In the genomic region with DNA sequence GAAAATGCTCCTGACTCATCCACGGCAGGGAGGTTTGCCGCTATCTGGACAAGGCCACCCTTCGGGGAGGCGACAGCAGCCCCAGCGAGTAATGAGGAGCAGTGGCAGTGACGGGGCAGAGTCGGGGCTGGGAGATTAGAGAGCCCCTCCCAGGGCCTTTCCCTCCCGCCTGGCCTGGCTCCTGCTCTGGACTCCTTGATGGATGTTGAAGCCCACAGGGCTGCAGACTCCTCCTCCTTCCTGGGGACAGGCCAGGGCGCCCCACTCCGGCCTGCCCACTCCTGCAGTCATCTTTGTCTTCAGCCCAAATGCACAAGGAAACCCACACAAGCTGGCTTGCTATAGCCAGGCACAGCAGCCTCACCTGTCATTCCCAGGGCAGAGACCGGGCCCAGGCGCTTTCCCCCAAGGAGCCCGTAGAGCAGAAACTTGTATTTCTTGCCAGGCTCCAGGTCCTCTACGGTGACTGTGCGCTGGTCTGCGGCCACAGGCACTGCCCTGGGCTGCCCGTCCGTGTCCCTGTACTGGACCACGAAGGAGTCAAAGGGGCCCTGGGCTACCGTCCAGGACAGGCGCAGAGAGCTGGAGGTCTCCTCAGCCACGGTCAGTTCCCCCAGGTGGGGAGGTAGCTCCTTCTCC, we compare ENCODE assay signal across 15 cellular contexts. TPM values are rescaled to one million over a fixed set of nuclear protein-coding genes. Genes with fewer than 3 reads are reported as not detected.
DNase-seq lines count a peak whose midpoint lies in the region; ATAC-seq and TF ChIP-seq lines count a peak whose summit lies in the region.
"Had no signal": no experiment of that assay in that cellular context is flagged by ENCODE, and none has a peak within 500 bp of the region (broad histone marks: within the 10 kb centered on the region; RNA-seq: fewer than 3 reads in every experiment).

No MANE protein-coding gene starts in this region.

- no peak for TF ChIP-seq POLR2A in heart left ventricle (IDR thresholded peaks at IDR 0.05)

- peaks cover 8% of the 10 kb centered on the region for H3K79me1 ChIP-seq in trophoblast cell (ENCODE audit: low read length)

- peak overlapping the region; percentile 36 for H4K8ac ChIP-seq in trophoblast cell (ENCODE audit: low read depth, low read length)

- no peaks in the 10 kb centered on the region for H3K9me3 ChIP-seq in A673 (ENCODE audit: low read depth, low read length, poor library complexity, severe bottlenecking)
- H3K9me3 ChIP-seq in adipocyte (ENCODE audit: control insufficient read depth, low read length), result no peaks in the 10 kb centered on the region
- no peaks in the 10 kb centered on the region for H3K9me3 ChIP-seq in heart left ventricle
- H3K9me3 ChIP-seq in trophoblast cell (ENCODE audit: insufficient read depth, low read depth, low read length), result no peaks in the 10 kb centered on the region
- H3K9me3 ChIP-seq: MG63 had no signal

- DNase-seq in A673 (ENCODE audit: low spot score) (no peak), adipocyte (ENCODE audit: low read depth) (no peak), heart left ventricle (peak in 2 of 5 donors; percentile 32 to 34), trophoblast cell (no peak), SKM-1 (lab: John Stamatoyannopoulos, UW; ENCODE audit: unreplicated experiment) (no peak), NCI-H146 (lab: John Stamatoyannopoulos, UW) (no peak)
- no peak for DNase-seq in activated effector memory CD4-positive, alpha-beta T cell treated with Interleukin-2 at 50 U/mL for 16 hours
- DNase-seq: ACHN, Calu3, dorsolateral prefrontal cortex, HFFc6, natural killer cell had no signal

- no peak overlapping the region for H3K4me2 ChIP-seq in trophoblast cell (ENCODE audit: low read length)
- H3K4me2 ChIP-seq: smooth muscle cell had no signal

- H4K12ac ChIP-seq in trophoblast cell (ENCODE audit: low read depth, low read length), result no peak overlapping the region

- H2BK120ac ChIP-seq in trophoblast cell (ENCODE audit: insufficient read depth, low read length, poor library complexity), result peak overlapping the region; percentile 21

- H3K4ac ChIP-seq in trophoblast cell (ENCODE audit: low read depth, low read length), result no peak overlapping the region

- POLR2A ChIA-PET in A673 (lab: Charles Lee; ENCODE audit: low non-redundant PET), result interaction anchor here (0.5 to 0.6 kb wide), 3 partner anchors 128 to 876 kb away, joined by 3 read pairs; a partner anchor contains a TSS

- H3K36me3 ChIP-seq in A673 (ENCODE audit: insufficient read depth, low read length, poor library complexity, severe bottlenecking) (no peaks in the 10 kb centered on the region), adipocyte (ENCODE audit: control insufficient read depth, insufficient read depth, low read length, severe bottlenecking) (no peaks in the 10 kb centered on the region), heart left ventricle (peaks cover 0 to 43% (median 10%) of the 10 kb centered on the region in 9 donors), trophoblast cell (ENCODE audit: control insufficient read depth in 1 of 2, insufficient read depth in 2 of 2, low read length in 2 of 2) (no peaks in the 10 kb centered on the region)
- H3K36me3 ChIP-seq: MG63 had no signal

- intact Hi-C loops in A673 (cut with micrococcal nuclease; ENCODE audit: unreplicated experiment) (no loop called here), heart left ventricle (cut with DNase I) (loop anchor here in 2 of 10 donors (2.0 to 10.0 kb wide), 3 partner anchors 67 to 109 kb away; a partner anchor contains a TSS)

- peak overlapping the region; percentile 86 for H4K91ac ChIP-seq in trophoblast cell (ENCODE audit: low read depth, low read length)

- H3K9ac ChIP-seq in adipocyte (ENCODE audit: low read length), result peak overlapping the region; percentile 78
- no peak overlapping the region for H3K9ac ChIP-seq in trophoblast cell (ENCODE audit: low read length)

- H3K4me1 ChIP-seq in A673 (ENCODE audit: insufficient read depth, low read length, poor library complexity, severe bottlenecking) (peaks cover 14% of the 10 kb centered on the region), adipocyte (ENCODE audit: control insufficient read depth, insufficient read depth, low read length) (peaks cover 22% of the 10 kb centered on the region), heart left ventricle (peaks cover 0 to 34% (median 24%) of the 10 kb centered on the region in 12 donors), trophoblast cell (ENCODE audit: control insufficient read depth in 1 of 2, insufficient read depth in 2 of 2, low read length in 2 of 2) (peaks cover 19 to 20% of the 10 kb centered on the region in 2 experiments)

- no TSS peak for BruUV-seq in A673 (replicated peaks; lab: Mats Ljungman, UMichigan)

- H3K27ac ChIP-seq in A673 (ENCODE audit: low read depth, low read length, poor library complexity, severe bottlenecking) (peak overlapping the region; percentile 48), heart left ventricle (peak overlapping the region in 11 of 12 donors; percentile 53 to 88 (median 75)), trophoblast cell (ENCODE audit: low read depth, low read length) (no peak overlapping the region)

- no peak overlapping the region for H3K23ac ChIP-seq in trophoblast cell (ENCODE audit: low read length)

- CTCF ChIA-PET in A673 (lab: Charles Lee), result no interaction called here

- H2BK12ac ChIP-seq in trophoblast cell (ENCODE audit: low read length), result peak overlapping the region; percentile 27

- WGBS in heart left ventricle, 4 donors, result 72 to 77% (median 76%) methylated on average over 20 to 22 of the region's 22 CpGs
- no CpG with 5 or more reads among the region's 22 CpGs for WGBS in trophoblast cell (ENCODE audit: extremely low coverage, insufficient coverage, insufficient read length)

- no peaks in the 10 kb centered on the region for H3K79me2 ChIP-seq in trophoblast cell (ENCODE audit: control insufficient read depth, insufficient read depth, low read length, poor library complexity)

- peak overlapping the region; percentile 35 for H3K18ac ChIP-seq in trophoblast cell (ENCODE audit: low read length)

- ATAC-seq in heart left ventricle (peak in 2 of 4 donors; percentile 5 to 10), GM21528 (IDR thresholded peaks at IDR 0.05; ENCODE audit: low FRiP score, unreplicated experiment) (no peak)
- ATAC-seq: natural killer cell had no signal

- H2AFZ ChIP-seq in trophoblast cell (ENCODE audit: insufficient read depth, low read length, poor library complexity), result no peak overlapping the region

- no peaks in the 10 kb centered on the region for H3K27me3 ChIP-seq in A673 (replicated peaks; ENCODE audit: insufficient read depth, low read depth, low read length, poor library complexity)
- no peaks in the 10 kb centered on the region for H3K27me3 ChIP-seq in adipocyte (replicated peaks; ENCODE audit: control insufficient read depth, insufficient read depth, low read length)
- H3K27me3 ChIP-seq in heart left ventricle, result no peaks in the 10 kb centered on the region
- no peaks in the 10 kb centered on the region for H3K27me3 ChIP-seq in trophoblast cell (ENCODE audit: insufficient read depth, low read length)
- H3K27me3 ChIP-seq: dorsolateral prefrontal cortex, MG63 had no signal

- no peak overlapping the region for H2BK5ac ChIP-seq in trophoblast cell (ENCODE audit: low read depth, low read length, poor library complexity)

- H2AK5ac ChIP-seq in trophoblast cell (ENCODE audit: low read length), result peak overlapping the region; percentile 79

- H3K4me3 ChIP-seq in A673 (ENCODE audit: low read depth, low read length, poor library complexity, severe bottlenecking) (no peak overlapping the region), adipocyte (ENCODE audit: low read length) (peak overlapping the region; percentile 40), heart left ventricle (no peak overlapping the region), trophoblast cell (ENCODE audit: low read depth, low read length) (no peak overlapping the region)
- H3K4me3 ChIP-seq: MG63, smooth muscle cell had no signal

- TF ChIP-seq CTCF in A673 (conservative IDR thresholded peaks at IDR 0.05; ENCODE audit: low read depth, low read length), result no peak
- TF ChIP-seq CTCF in heart left ventricle (IDR thresholded peaks at IDR 0.05), result no peak

- H3K14ac ChIP-seq in trophoblast cell (ENCODE audit: low read length), result peak overlapping the region; percentile 38

RNA-seq across cellular contexts. Expression of a gene that starts 7.7 kb away (rescaled TPM):
- total RNA-seq in A673 (2021), result 0.15 TPM in 1 of 2 replicates, not detected in the other
- total RNA-seq in heart left ventricle, result 1 to 10 TPM in 1 of 9 donors, under 1 TPM in 6, not detected in 2; 0.14 to 3.0 (median 0.69) TPM
- 1 to 10 TPM in 1 of 2 donors, under 1 TPM in 1; 0.11 to 1.0 TPM for polyA plus RNA-seq in heart left ventricle
- polyA plus RNA-seq in trophoblast cell (2013), result 0.18 TPM in 2 replicates
- total RNA-seq: smooth muscle cell had no signal
- polyA plus RNA-seq: smooth muscle cell had no signal

RNA-seq across cellular contexts. Expression of a gene that starts 31.3 kb away (rescaled TPM):
- total RNA-seq in A673 (2021), result 2.2 and 2.3 TPM in 2 replicates
- total RNA-seq in heart left ventricle, result 100 to 1,000 TPM in 3 of 9 donors, 10 to 100 TPM in 6; 40.9 to 307 (median 75.7) TPM
- polyA plus RNA-seq in heart left ventricle, result 10 to 100 TPM; 30.8 to 33.0 TPM
- 1.5 and 1.7 TPM in 2 replicates for polyA plus RNA-seq in trophoblast cell (2013)

Comparison
In these comparisons a context has a peak if more than half of its experiments do, and no peak if none do; other contexts are left out.
1. RNA of a gene that starts 31.3 kb away (total RNA-seq): 40.9 to 307 TPM in heart left ventricle; 2.2 to 2.3 TPM in A673; every median in the first group is over 10 times any median in the second.